8 cellular contexts compared by ENCODE assay signal in genomic region chr6:131116755-131117360, GRCh38. TPM values are rescaled to one million over a fixed set of nuclear protein-coding genes. Genes with fewer than 3 reads are reported as not detected.
A peak's percentile ranks its signal among the peaks of the same experiment; 100 is the strongest.
DNase-seq lines count a peak whose midpoint lies in the region; ATAC-seq and TF ChIP-seq lines count a peak whose summit lies in the region.

No MANE protein-coding gene starts in this region.

- no peaks in the 10 kb centered on the region for H3K36me3 Mint-ChIP-seq in immature natural killer cell

- H3K4me3 Mint-ChIP-seq in immature natural killer cell: no peak overlapping the region

- H3K27me3 ChIP-seq in HL-60 (ENCODE audit: insufficient read depth, poor library complexity, severe bottlenecking): no peaks in the 10 kb centered on the region

- TF ChIP-seq CTCF in HL-60 (IDR thresholded peaks at IDR 0.05; ENCODE audit: insufficient read depth, low read length) (peak; percentile 1), VCaP (conservative IDR thresholded peaks at IDR 0.05) (peak; percentile 72)

- no peaks in the 10 kb centered on the region for H3K9me3 Mint-ChIP-seq in immature natural killer cell

- no peaks in the 10 kb centered on the region for H3K4me1 Mint-ChIP-seq in immature natural killer cell

- no peak overlapping the region for H3K27ac Mint-ChIP-seq in immature natural killer cell

- peaks cover 0 to 4% (median 2%) of the 10 kb centered on the region in 3 donors for H3K27me3 Mint-ChIP-seq in immature natural killer cell (ENCODE audit: low read depth in 3 of 3)

- H3K27ac ChIP-seq in HL-60 (replicated peaks) (no peak overlapping the region), VCaP (no peak overlapping the region)

- no peak for ATAC-seq in HG03025 (IDR thresholded peaks at IDR 0.05; ENCODE audit: low FRiP score, unreplicated experiment)
- no peak for ATAC-seq in GM21447 (IDR thresholded peaks at IDR 0.05; ENCODE audit: unreplicated experiment)
- no peak for ATAC-seq in HG03280 (IDR thresholded peaks at IDR 0.05; ENCODE audit: unreplicated experiment)

- peak; percentile 61 for DNase-seq in EL
- peak; percentile 13 to 16 for DNase-seq in HL-60 (ENCODE audit: low read depth in 1 of 2, low spot score in 1 of 2)
- DNase-seq in immature natural killer cell: peak; percentile 18 to 28 (median 26)
- no peak for DNase-seq in stimulated activated CD4-positive, alpha-beta T cell treated with anti-CD3 and anti-CD28 coated beads, Interleukin-15, amount 100 ng/mL, for 24 hours

- H3K4me3 ChIP-seq in HL-60 (replicated peaks; ENCODE audit: insufficient read depth, low read length): no peak overlapping the region

RNA-seq across cellular contexts. Expression of gene AKAP7, which starts 18.4 kb away (rescaled TPM):
- 10 to 100 TPM; 11.0 to 15.1 (median 12.0) TPM for polyA plus RNA-seq in immature natural killer cell

RNA-seq across cellular contexts. Expression of gene EPB41L2, which starts 53.8 kb away (rescaled TPM):
- polyA plus RNA-seq in immature natural killer cell: 1 to 10 TPM in 1 of 3 donors, under 1 TPM in 1, not detected in 1; 0.81 to 1.3 TPM
